Comparison of ENCODE assay signal across 14 cellular contexts in the genomic region with DNA sequence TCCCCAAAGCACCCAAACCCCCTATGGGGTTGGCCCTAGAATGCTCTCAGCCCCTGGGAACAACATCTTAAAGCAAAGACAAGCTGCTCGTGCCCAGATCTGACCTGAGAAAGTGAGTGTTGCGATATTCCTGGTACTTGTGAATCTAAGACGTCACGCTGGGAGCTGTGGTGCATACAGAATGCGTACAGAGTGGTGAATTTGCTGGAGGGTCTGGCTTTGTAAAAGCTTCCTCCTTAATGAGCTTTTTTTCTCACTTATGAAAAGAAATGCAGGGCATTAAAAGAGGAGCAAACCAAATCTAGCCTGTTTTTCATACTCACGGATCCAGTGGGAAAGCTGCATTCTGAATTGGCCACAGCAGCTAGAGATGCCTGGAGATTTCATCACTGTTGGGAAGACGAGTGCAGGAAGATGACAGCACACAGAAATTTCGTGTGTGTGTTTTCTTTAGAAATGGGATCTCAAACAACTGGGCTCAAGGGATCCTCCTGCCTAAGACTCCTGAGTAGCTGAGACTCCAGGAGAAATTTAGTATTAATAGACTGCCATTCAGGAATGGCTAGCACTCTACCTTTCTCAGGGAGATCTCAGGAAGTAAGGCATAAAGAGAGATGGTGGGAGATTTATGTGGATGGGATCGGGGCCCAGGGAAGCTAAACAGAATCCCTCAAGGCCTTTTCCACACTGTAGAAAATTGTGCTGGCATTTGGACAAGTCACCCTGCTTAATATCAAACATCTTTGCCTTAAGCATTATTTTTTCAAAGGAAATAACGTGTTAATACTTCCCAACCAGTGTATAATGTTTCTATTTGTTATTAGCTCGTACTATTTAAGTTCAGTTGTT.
DNase-seq lines count a peak whose midpoint lies in the region; ATAC-seq and TF ChIP-seq lines count a peak whose summit lies in the region.
"Had no signal": no experiment of that assay in that cellular context is flagged by ENCODE, and none has a peak within 500 bp of the region (broad histone marks: within the 10 kb centered on the region; RNA-seq: fewer than 3 reads in every experiment).

No MANE protein-coding gene starts in this region.

- TF ChIP-seq CTCF in WTC11 (IDR thresholded peaks at IDR 0.05) (no peak), foreskin fibroblast (IDR thresholded peaks at IDR 0.05; ENCODE audit: low read depth, low read length) (no peak), progenitor cell of endocrine pancreas (IDR thresholded peaks at IDR 0.05; ENCODE audit: unreplicated experiment) (no peak)

- peak; percentile 66 for ATAC-seq in WTC11

- no peaks in the 10 kb centered on the region for H3K36me3 Mint-ChIP-seq in WTC11
- peaks cover 3% of the 10 kb centered on the region for H3K36me3 Mint-ChIP-seq in progenitor cell of endocrine pancreas (ENCODE audit: insufficient read depth)
- H3K36me3 Mint-ChIP-seq: activated naive CD4-positive, alpha-beta T cell treated with anti-CD3 and anti-CD28 coated beads, Interleukin-2, amount 50 U/mL, for 24 hours; naive B cell had no signal

- peaks cover 56% of the 10 kb centered on the region for H3K4me1 Mint-ChIP-seq in WTC11
- H3K4me1 Mint-ChIP-seq in progenitor cell of endocrine pancreas (ENCODE audit: low read depth), result peaks cover 40% of the 10 kb centered on the region
- H3K4me1 Mint-ChIP-seq: activated naive CD4-positive, alpha-beta T cell treated with anti-CD3 and anti-CD28 coated beads, Interleukin-2, amount 50 U/mL, for 24 hours; naive B cell had no signal

- CTCF ChIA-PET in WTC11 (lab: Charles Lee), result interaction anchor here (0.9 to 1.8 kb wide), 6 partner anchors 13 to 566 kb away, joined by 3 to 8 read pairs (median 3); no protein-coding TSS in a partner anchor

- H3K27me3 Mint-ChIP-seq in WTC11 (ENCODE audit: low read depth) (no peaks in the 10 kb centered on the region; the same call in 1 of the 2 replicates), progenitor cell of endocrine pancreas (peaks cover 23% of the 10 kb centered on the region)
- H3K27me3 Mint-ChIP-seq: activated naive CD4-positive, alpha-beta T cell treated with anti-CD3 and anti-CD28 coated beads, Interleukin-2, amount 50 U/mL, for 24 hours had no signal

- H3K27ac Mint-ChIP-seq in WTC11, result peak overlapping the region; percentile 71
- H3K27ac Mint-ChIP-seq in progenitor cell of endocrine pancreas, result peak overlapping the region; percentile 8
- H3K27ac Mint-ChIP-seq: activated naive CD4-positive, alpha-beta T cell treated with anti-CD3 and anti-CD28 coated beads, Interleukin-2, amount 50 U/mL, for 24 hours had no signal

- H3K4me3 Mint-ChIP-seq in WTC11 (peak overlapping the region; percentile 1; the same call in 1 of the 2 replicates), progenitor cell of endocrine pancreas (ENCODE audit: low read depth) (peak overlapping the region; percentile 33)
- H3K4me3 Mint-ChIP-seq: activated naive CD4-positive, alpha-beta T cell treated with anti-CD3 and anti-CD28 coated beads, Interleukin-2, amount 50 U/mL, for 24 hours; naive B cell had no signal

- no peaks in the 10 kb centered on the region for H3K9me3 Mint-ChIP-seq in WTC11
- no peaks in the 10 kb centered on the region for H3K9me3 Mint-ChIP-seq in progenitor cell of endocrine pancreas (ENCODE audit: low read depth)
- H3K9me3 Mint-ChIP-seq: activated naive CD4-positive, alpha-beta T cell treated with anti-CD3 and anti-CD28 coated beads, Interleukin-2, amount 50 U/mL, for 24 hours; naive B cell had no signal

- POLR2A ChIA-PET in WTC11 (lab: Charles Lee), result no interaction called here

- DNase-seq in DMS79 (lab: John Stamatoyannopoulos, UW), result peak; percentile 1
- DNase-seq in WTC11 (ENCODE audit: low spot score), result peak; percentile 22
- DNase-seq in foreskin fibroblast, result peak; percentile 34 to 53
- no peak for DNase-seq in progenitor cell of endocrine pancreas (ENCODE audit: low spot score, unreplicated experiment)
- no peak for DNase-seq in COLO668 (lab: John Stamatoyannopoulos, UW; ENCODE audit: unreplicated experiment)
- no peak for DNase-seq in GDM1 (lab: John Stamatoyannopoulos, UW)
- DNase-seq in activated T-cell treated with anti-CD3 and anti-CD28 coated beads for 4 hours, result no peak
- no peak for DNase-seq in NCI-H146 (lab: John Stamatoyannopoulos, UW)
- DNase-seq: colonic mucosa, islet precursor cell, naive B cell, NCI-H2171 had no signal

- H3K4me3 ChIP-seq in foreskin fibroblast (ENCODE audit: low read depth in 1 of 2, low read length in 2 of 2), result no peak overlapping the region
- H3K4me3 ChIP-seq: colonic mucosa, SJSA1 had no signal

TF ChIP-seq in WTC11, 78 proteins besides CTCF, POLR2A, EP300 and RAD21:
- TF ChIP-seq, protein P1, sequence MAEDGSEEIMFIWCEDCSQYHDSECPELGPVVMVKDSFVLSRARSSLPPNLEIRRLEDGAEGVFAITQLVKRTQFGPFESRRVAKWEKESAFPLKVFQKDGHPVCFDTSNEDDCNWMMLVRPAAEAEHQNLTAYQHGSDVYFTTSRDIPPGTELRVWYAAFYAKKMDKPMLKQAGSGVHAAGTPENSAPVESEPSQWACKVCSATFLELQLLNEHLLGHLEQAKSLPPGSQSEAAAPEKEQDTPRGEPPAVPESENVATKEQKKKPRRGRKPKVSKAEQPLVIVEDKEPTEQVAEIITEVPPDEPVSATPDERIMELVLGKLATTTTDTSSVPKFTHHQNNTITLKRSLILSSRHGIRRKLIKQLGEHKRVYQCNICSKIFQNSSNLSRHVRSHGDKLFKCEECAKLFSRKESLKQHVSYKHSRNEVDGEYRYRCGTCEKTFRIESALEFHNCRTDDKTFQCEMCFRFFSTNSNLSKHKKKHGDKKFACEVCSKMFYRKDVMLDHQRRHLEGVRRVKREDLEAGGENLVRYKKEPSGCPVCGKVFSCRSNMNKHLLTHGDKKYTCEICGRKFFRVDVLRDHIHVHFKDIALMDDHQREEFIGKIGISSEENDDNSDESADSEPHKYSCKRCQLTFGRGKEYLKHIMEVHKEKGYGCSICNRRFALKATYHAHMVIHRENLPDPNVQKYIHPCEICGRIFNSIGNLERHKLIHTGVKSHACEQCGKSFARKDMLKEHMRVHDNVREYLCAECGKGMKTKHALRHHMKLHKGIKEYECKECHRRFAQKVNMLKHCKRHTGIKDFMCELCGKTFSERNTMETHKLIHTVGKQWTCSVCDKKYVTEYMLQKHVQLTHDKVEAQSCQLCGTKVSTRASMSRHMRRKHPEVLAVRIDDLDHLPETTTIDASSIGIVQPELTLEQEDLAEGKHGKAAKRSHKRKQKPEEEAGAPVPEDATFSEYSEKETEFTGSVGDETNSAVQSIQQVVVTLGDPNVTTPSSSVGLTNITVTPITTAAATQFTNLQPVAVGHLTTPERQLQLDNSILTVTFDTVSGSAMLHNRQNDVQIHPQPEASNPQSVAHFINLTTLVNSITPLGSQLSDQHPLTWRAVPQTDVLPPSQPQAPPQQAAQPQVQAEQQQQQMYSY (CRISPR knock-in tag; IDR thresholded peaks at IDR 0.05), result no peak
- no peak for TF ChIP-seq NR2C2 (CRISPR knock-in tag; IDR thresholded peaks at IDR 0.05)
- TF ChIP-seq GRHL2 (CRISPR knock-in tag; IDR thresholded peaks at IDR 0.05; ENCODE audit: insufficient replicate concordance, severe bottlenecking), result no peak
- no peak for TF ChIP-seq ATF1 (CRISPR knock-in tag; IDR thresholded peaks at IDR 0.05)
- TF ChIP-seq, protein P2, sequence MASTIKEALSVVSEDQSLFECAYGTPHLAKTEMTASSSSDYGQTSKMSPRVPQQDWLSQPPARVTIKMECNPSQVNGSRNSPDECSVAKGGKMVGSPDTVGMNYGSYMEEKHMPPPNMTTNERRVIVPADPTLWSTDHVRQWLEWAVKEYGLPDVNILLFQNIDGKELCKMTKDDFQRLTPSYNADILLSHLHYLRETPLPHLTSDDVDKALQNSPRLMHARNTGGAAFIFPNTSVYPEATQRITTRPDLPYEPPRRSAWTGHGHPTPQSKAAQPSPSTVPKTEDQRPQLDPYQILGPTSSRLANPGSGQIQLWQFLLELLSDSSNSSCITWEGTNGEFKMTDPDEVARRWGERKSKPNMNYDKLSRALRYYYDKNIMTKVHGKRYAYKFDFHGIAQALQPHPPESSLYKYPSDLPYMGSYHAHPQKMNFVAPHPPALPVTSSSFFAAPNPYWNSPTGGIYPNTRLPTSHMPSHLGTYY (CRISPR knock-in tag; IDR thresholded peaks at IDR 0.05), result no peak
- TF ChIP-seq, protein P3, sequence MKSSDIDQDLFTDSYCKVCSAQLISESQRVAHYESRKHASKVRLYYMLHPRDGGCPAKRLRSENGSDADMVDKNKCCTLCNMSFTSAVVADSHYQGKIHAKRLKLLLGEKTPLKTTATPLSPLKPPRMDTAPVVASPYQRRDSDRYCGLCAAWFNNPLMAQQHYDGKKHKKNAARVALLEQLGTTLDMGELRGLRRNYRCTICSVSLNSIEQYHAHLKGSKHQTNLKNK (CRISPR knock-in tag; IDR thresholded peaks at IDR 0.05), result no peak

Comparison
In these comparisons a context has a peak if more than half of its experiments do, and no peak if none do; other contexts are left out.
1. DNase-seq: peak in DMS79 (single experiment), WTC11 (single experiment) and foreskin fibroblast (2 of 2); none in progenitor cell of endocrine pancreas (single experiment), COLO668 (single experiment), GDM1 (single experiment), activated T-cell treated with anti-CD3 and anti-CD28 coated beads for 4 hours (single experiment) and NCI-H146 (single experiment).